In the genomic region with DNA sequence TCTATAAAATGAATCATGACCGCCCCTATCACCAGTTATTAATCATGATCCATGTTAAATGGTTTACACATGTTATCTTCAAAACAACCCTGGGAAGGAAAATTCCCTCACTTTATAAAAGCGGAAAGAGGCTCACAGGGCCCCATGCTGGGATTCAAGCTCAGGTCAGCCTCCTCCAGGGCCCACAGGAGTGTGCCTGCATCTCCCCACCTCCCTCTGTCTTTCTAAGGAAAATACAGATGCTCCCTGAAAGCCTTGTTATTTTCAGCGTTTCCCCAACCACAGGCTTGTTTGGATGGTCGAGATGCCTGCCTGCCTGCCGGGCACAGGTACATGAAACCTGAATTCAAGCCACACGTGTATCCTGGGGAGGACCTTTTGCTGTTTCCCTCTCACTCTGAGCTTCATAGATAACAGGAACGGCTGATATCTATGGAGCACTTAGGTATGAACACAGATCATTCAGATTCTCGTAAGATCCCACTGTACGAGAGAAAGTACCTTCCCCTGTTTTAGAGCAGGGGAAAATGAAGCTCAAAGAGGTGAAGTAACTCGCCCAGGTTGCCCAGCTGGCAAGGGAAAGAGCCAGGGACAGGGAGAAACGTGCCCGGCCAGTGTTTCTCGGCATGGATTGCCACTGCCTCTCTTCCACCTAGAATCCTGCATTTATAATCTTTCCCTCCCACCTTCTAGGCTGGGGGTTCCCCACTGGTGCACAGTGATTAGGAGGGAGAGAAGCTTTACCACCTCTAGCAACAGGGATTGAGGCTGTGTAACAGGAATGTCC, we compare ENCODE assay signal across 11 cellular contexts. TPM values are rescaled to one million over a fixed set of nuclear protein-coding genes. Genes with fewer than 3 reads are reported as not detected.
A peak's percentile ranks its signal among the peaks of the same experiment; 100 is the strongest.
DNase-seq lines count a peak whose midpoint lies in the region; ATAC-seq, FAIRE-seq and TF ChIP-seq lines count a peak whose summit lies in the region.
"Had no signal": no experiment of that assay in that cellular context is flagged by ENCODE, and none has a peak within 500 bp of the region (broad histone marks: within the 10 kb centered on the region; RNA-seq: fewer than 3 reads in every experiment).

No MANE protein-coding gene starts in this region.

- H3K36me3 ChIP-seq in Caco-2 (ENCODE audit: control insufficient read depth, insufficient read depth, low read length), result no peaks in the 10 kb centered on the region; the same call in none of the 2 replicates
- peaks cover 13% of the 10 kb centered on the region for H3K36me3 ChIP-seq in PC-3 (ENCODE audit: low read depth, low read length)
- peaks cover 5 to 8% of the 10 kb centered on the region in 2 experiments for H3K36me3 ChIP-seq in endothelial cell of umbilical vein (ENCODE audit: control insufficient read depth in 2 of 2, extremely low read depth in 1 of 2, insufficient read depth in 2 of 2, low read length in 2 of 2)
- H3K36me3 ChIP-seq in psoas muscle (ENCODE audit: insufficient read depth in 1 of 2, low read depth in 1 of 2), result no peaks in the 10 kb centered on the region

- H3K4me3 ChIP-seq in Caco-2 (ENCODE audit: low read depth, low read length), result no peak overlapping the region
- H3K4me3 ChIP-seq in PC-3 (ENCODE audit: low read length), result no peak overlapping the region
- no peak overlapping the region for H3K4me3 ChIP-seq in endothelial cell of umbilical vein (replicated peaks in 1 of 3; ENCODE audit: insufficient read depth in 1 of 3, low read depth in 1 of 3, low read length in 3 of 3)
- H3K4me3 ChIP-seq in psoas muscle, result no peak overlapping the region

- BruUV-seq in Caco-2 (replicated peaks; lab: Mats Ljungman, UMichigan) (no TSS peak), PC-3 (replicated peaks; lab: Mats Ljungman, UMichigan) (no TSS peak), endothelial cell of umbilical vein (replicated peaks; lab: Mats Ljungman, UMichigan) (no TSS peak)

- H3K9me3 ChIP-seq in Caco-2, result no peaks in the 10 kb centered on the region
- H3K9me3 ChIP-seq in PC-3 (ENCODE audit: low read length), result no peaks in the 10 kb centered on the region
- no peaks in the 10 kb centered on the region for H3K9me3 ChIP-seq in endothelial cell of umbilical vein (replicated peaks; ENCODE audit: control insufficient read depth, insufficient read depth, low read length)
- no peaks in the 10 kb centered on the region for H3K9me3 ChIP-seq in psoas muscle

- TF ChIP-seq CTCF in Caco-2 (IDR thresholded peaks at IDR 0.05; ENCODE audit: insufficient read depth in 1 of 2, low read depth in 1 of 2, low read length in 1 of 2, severe bottlenecking in 1 of 2, unreplicated experiment in 1 of 2) (no peak), PC-3 (conservative IDR thresholded peaks at IDR 0.05; ENCODE audit: low read depth, low read length) (no peak), endothelial cell of umbilical vein (IDR thresholded peaks at IDR 0.05; ENCODE audit: extremely low read depth in 1 of 2, insufficient read depth in 1 of 2, low read depth in 1 of 2, low read length in 2 of 2) (no peak), psoas muscle (IDR thresholded peaks at IDR 0.05) (no peak)

- no peak overlapping the region for H3K4me3 Mint-ChIP-seq in Caco-2 (ENCODE audit: unreplicated experiment)

- H3K27me3 ChIP-seq in Caco-2 (replicated peaks; ENCODE audit: control insufficient read depth, insufficient read depth, low read length), result no peaks in the 10 kb centered on the region
- no peaks in the 10 kb centered on the region for H3K27me3 ChIP-seq in PC-3 (ENCODE audit: low read length)
- no peaks in the 10 kb centered on the region for H3K27me3 ChIP-seq in endothelial cell of umbilical vein (ENCODE audit: control insufficient read depth in 2 of 2, insufficient read depth in 2 of 2, low read length in 2 of 2)
- no peaks in the 10 kb centered on the region for H3K27me3 ChIP-seq in psoas muscle (ENCODE audit: insufficient read depth in 3 of 3, low read length in 2 of 3)

- H4K20me1 ChIP-seq in PC-3 (ENCODE audit: low read length), result no peaks in the 10 kb centered on the region
- no peaks in the 10 kb centered on the region for H4K20me1 ChIP-seq in endothelial cell of umbilical vein (replicated peaks; ENCODE audit: control insufficient read depth, extremely low read depth, insufficient read depth, low read length)

- H3K4me1 Mint-ChIP-seq in Caco-2 (ENCODE audit: low read depth, unreplicated experiment), result peaks cover 38% of the 10 kb centered on the region

- no peak overlapping the region for H2AFZ ChIP-seq in PC-3 (ENCODE audit: low read length)
- H2AFZ ChIP-seq in endothelial cell of umbilical vein (ENCODE audit: low read depth, low read length), result no peak overlapping the region
- H2AFZ ChIP-seq: parathyroid adenoma had no signal

- DNase-seq in Caco-2 (no peak), PC-3 (no peak), endothelial cell of umbilical vein (ENCODE audit: low read depth, low spot score) (no peak), psoas muscle (no peak), DMS153 treated with DMSO at 0.1 percent for 48 hours (lab: John Stamatoyannopoulos, UW; ENCODE audit: unreplicated experiment) (no peak), foreskin melanocyte (no peak), EL (no peak)
- DNase-seq: DMS 273 treated with DMSO at 0.1 percent for 48 hours, NCI-H1417 treated with DMSO at 0.1 percent for 48 hours had no signal

- H3K9me2 ChIP-seq in PC-3 (replicated peaks; ENCODE audit: low read length), result no peaks in the 10 kb centered on the region

- peak overlapping the region; percentile 25 for H3K27ac Mint-ChIP-seq in Caco-2 (ENCODE audit: unreplicated experiment)

- no peaks in the 10 kb centered on the region for H3K9me1 ChIP-seq in endothelial cell of umbilical vein (replicated peaks; ENCODE audit: control insufficient read depth, extremely low read depth, insufficient read depth, low read length)

- H3K27me3 Mint-ChIP-seq in Caco-2 (ENCODE audit: insufficient read depth, unreplicated experiment), result no peaks in the 10 kb centered on the region

- 81 to 84% (median 83%) methylated on average over 13 of the region's 13 CpGs for WGBS in psoas muscle, 3 donors

- H3K4me2 ChIP-seq in PC-3 (ENCODE audit: low read length) (peak overlapping the region; percentile 70), endothelial cell of umbilical vein (ENCODE audit: insufficient read depth, low read length) (no peak overlapping the region)

- H3K9ac ChIP-seq in PC-3 (ENCODE audit: low read length) (peak overlapping the region; percentile 87), endothelial cell of umbilical vein (replicated peaks; ENCODE audit: extremely low read depth, insufficient read depth, low read length) (peak overlapping the region; percentile 75)
- H3K9ac ChIP-seq: parathyroid adenoma had no signal

- no peaks in the 10 kb centered on the region for H3K9me3 Mint-ChIP-seq in Caco-2 (ENCODE audit: unreplicated experiment)

- dilution Hi-C loops in endothelial cell of umbilical vein (cut with MboI; ENCODE audit: extremely low pct_ligation_motif_present, low sequenced_read_pairs), result no loop called here

- TF ChIP-seq POLR2A in endothelial cell of umbilical vein (IDR thresholded peaks at IDR 0.05; ENCODE audit: low read depth, low read length), result no peak

- H3K79me2 ChIP-seq in PC-3 (ENCODE audit: low read length) (peaks cover 73% of the 10 kb centered on the region), endothelial cell of umbilical vein (ENCODE audit: control insufficient read depth, insufficient read depth, low read length) (peaks cover 73% of the 10 kb centered on the region)
- H3K79me2 ChIP-seq: parathyroid adenoma had no signal

- H3K36me3 Mint-ChIP-seq in Caco-2 (ENCODE audit: insufficient read depth, unreplicated experiment), result peaks cover 56% of the 10 kb centered on the region

- CTCF ChIA-PET in Caco-2 (lab: Charles Lee) (interaction anchor here (0.6 kb wide), 1 partner anchor 56 kb away, joined by 3 read pairs; no protein-coding TSS in a partner anchor), PC-3 (lab: Charles Lee) (interaction anchor here (1.2 kb wide), 1 partner anchor 39 kb away, joined by 3 read pairs; a partner anchor contains a TSS), endothelial cell of umbilical vein (lab: Charles Lee) (interaction anchor here (0.9 to 2.8 kb wide), 3 partner anchors 23 to 57 kb away, joined by 3 to 12 read pairs (median 5); a partner anchor contains a TSS)

- no peak for FAIRE-seq in endothelial cell of umbilical vein (lab: Jason Lieb, UNC)

- H3K4me1 ChIP-seq in Caco-2 (peaks cover 39% of the 10 kb centered on the region), PC-3 (ENCODE audit: insufficient read depth, low read length) (peaks cover 80% of the 10 kb centered on the region), endothelial cell of umbilical vein (ENCODE audit: control insufficient read depth, extremely low read depth, insufficient read depth, low read length) (peaks cover 93% of the 10 kb centered on the region), psoas muscle (peaks cover 51% of the 10 kb centered on the region)
- H3K4me1 ChIP-seq: parathyroid adenoma had no signal

- POLR2A ChIA-PET in Caco-2 (lab: Charles Lee), result no interaction called here
- POLR2A ChIA-PET in PC-3 (lab: Charles Lee; ENCODE audit: unreplicated experiment), result interaction anchor here (0.6 kb wide), 1 partner anchor 14 kb away, joined by 4 read pairs; no protein-coding TSS in a partner anchor
- POLR2A ChIA-PET in endothelial cell of umbilical vein (lab: Charles Lee), result interaction anchor here (0.8 kb wide), 1 partner anchor 34 kb away, joined by 4 read pairs; no protein-coding TSS in a partner anchor

- H3K27ac ChIP-seq in PC-3 (ENCODE audit: low read length), result peak overlapping the region; percentile 97
- H3K27ac ChIP-seq in endothelial cell of umbilical vein (ENCODE audit: insufficient read depth, low read depth, low read length), result peak overlapping the region; percentile 99
- H3K27ac ChIP-seq in psoas muscle, result peak overlapping the region; percentile 4

- ATAC-seq in PC-3, result no peak
- no peak for ATAC-seq in psoas muscle
- ATAC-seq in GM21786 (IDR thresholded peaks at IDR 0.05; ENCODE audit: unreplicated experiment), result no peak

- peaks cover 17% of the 10 kb centered on the region for H3F3A ChIP-seq in PC-3 (ENCODE audit: low read length, unreplicated experiment)

- intact Hi-C loops in Caco-2 (cut with micrococcal nuclease; ENCODE audit: unreplicated experiment) (no loop called here), PC-3 (cut with micrococcal nuclease) (no loop called here), endothelial cell of umbilical vein (cut with micrococcal nuclease) (no loop called here), psoas muscle (cut with DNase I) (no loop called here)

RNA-seq across cellular contexts. Expression of a gene that starts 39.2 kb away (rescaled TPM):
- 31.6 TPM in 2 replicates for total RNA-seq in Caco-2 (2022)
- 57.8 and 66.9 TPM in 2 replicates for total RNA-seq in PC-3 (2014; rRNA removed)
- total RNA-seq in endothelial cell of umbilical vein, result 126 and 128 TPM in 2 replicates
- polyA plus RNA-seq in endothelial cell of umbilical vein, result 96.7 and 99.1 TPM in 2 replicates
- 88.4 and 97.4 TPM in 2 replicates for polyA plus RNA-seq in endothelial cell of umbilical vein (2011; cell fraction: cytosol; rRNA removed)
- 100 and 105 TPM in 2 replicates for polyA plus RNA-seq in endothelial cell of umbilical vein (2011; cell fraction: nucleus; rRNA removed)
- 39.8 and 70.3 TPM in 2 replicates for polyA plus RNA-seq in endothelial cell of umbilical vein (2012)
- polyA minus RNA-seq in endothelial cell of umbilical vein, result 157 and 160 TPM in 2 replicates
- 11.4 TPM for polyA minus RNA-seq in endothelial cell of umbilical vein (2011; cell fraction: cytosol; rRNA and poly(A)+ RNA removed)
- 113 and 127 TPM in 2 replicates for polyA minus RNA-seq in endothelial cell of umbilical vein (2011; cell fraction: nucleus; rRNA and poly(A)+ RNA removed)
- total RNA-seq in psoas muscle, result 1 to 10 TPM; 5.3 to 9.6 (median 6.3) TPM
- polyA plus RNA-seq in psoas muscle, result 1 to 10 TPM; 1.7 to 4.8 (median 2.2) TPM

RNA-seq across cellular contexts. Expression of a gene that starts 39.3 kb away (rescaled TPM):
- total RNA-seq in Caco-2 (2022) (2.3 and 2.5 TPM in 2 replicates), PC-3 (2014; rRNA removed) (0.84 and 0.98 TPM in 2 replicates), endothelial cell of umbilical vein (19.0 and 19.2 TPM in 2 replicates), psoas muscle (under 1 TPM; 0.15 to 0.47 (median 0.29) TPM)
- polyA plus RNA-seq in endothelial cell of umbilical vein (12.0 and 12.6 TPM in 2 replicates), psoas muscle (under 1 TPM; 0.10 to 0.29 (median 0.13) TPM)
- polyA plus RNA-seq in endothelial cell of umbilical vein (2011; cell fraction: cytosol; rRNA removed), result 4.1 and 6.6 TPM in 2 replicates
- polyA plus RNA-seq in endothelial cell of umbilical vein (2011; cell fraction: nucleus; rRNA removed), result 128 and 138 TPM in 2 replicates
- 3.0 and 7.8 TPM in 2 replicates for polyA plus RNA-seq in endothelial cell of umbilical vein (2012)
- polyA minus RNA-seq in endothelial cell of umbilical vein, result 7.8 and 9.6 TPM in 2 replicates
- polyA minus RNA-seq in endothelial cell of umbilical vein (2011; cell fraction: cytosol; rRNA and poly(A)+ RNA removed), result 0.10 TPM
- polyA minus RNA-seq in endothelial cell of umbilical vein (2011; cell fraction: nucleus; rRNA and poly(A)+ RNA removed), result 26.4 and 30.1 TPM in 2 replicates

Comparison
In these comparisons a context has a peak if more than half of its experiments do, and no peak if none do; other contexts are left out.
1. H3K27ac ChIP-seq: peak in every context shown above with its lines; median percentile 99 in endothelial cell of umbilical vein; 97 in PC-3; 4 in psoas muscle.